ENCODE assay signal across 9 cellular contexts in the genomic region with DNA sequence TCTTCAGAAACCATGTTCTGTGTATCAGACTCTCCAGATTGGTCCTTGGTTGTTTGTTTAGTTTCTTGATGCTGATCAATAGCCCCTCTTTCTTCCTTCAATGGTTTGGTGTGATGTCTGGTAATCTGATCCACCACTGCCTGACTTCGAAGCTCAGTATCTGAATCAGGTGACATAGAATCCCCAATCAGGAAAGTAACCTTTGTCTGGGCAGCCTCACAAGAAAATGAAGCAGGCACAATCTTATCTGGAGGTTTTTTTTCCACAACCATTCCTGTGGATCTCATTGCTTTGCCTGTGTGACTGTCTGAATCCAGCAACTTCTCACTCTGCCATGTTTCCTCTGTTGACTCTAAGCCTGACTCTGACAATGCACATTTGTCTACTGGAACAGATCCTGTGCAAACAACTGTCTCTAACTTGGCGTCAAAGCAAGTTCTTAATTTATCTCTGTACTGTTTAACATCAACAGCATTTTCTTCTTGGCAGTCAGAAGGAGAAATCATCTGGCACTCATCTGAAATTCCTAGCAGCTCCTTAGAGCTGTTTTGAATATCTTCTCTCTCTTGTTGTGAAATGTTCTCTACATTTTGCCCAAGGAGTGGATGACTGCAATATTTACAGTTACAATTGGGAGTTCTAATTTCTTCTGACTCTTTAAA. TPM values are rescaled to one million over a fixed set of nuclear protein-coding genes. Genes with fewer than 3 reads are reported as not detected.
A peak's percentile ranks its signal among the peaks of the same experiment; 100 is the strongest.
DNase-seq lines count a peak whose midpoint lies in the region; ATAC-seq and TF ChIP-seq lines count a peak whose summit lies in the region.
"Had no signal": no experiment of that assay in that cellular context is flagged by ENCODE, and none has a peak within 500 bp of the region (broad histone marks: within the 10 kb centered on the region; RNA-seq: fewer than 3 reads in every experiment).

No MANE protein-coding gene starts in this region.

- H3K27me3 ChIP-seq in thymus (ENCODE audit: control insufficient read depth, insufficient read depth), result no peaks in the 10 kb centered on the region

- DNase-seq in SIG-M5 treated with dmso at 0.1 percent for 504 hours (lab: John Stamatoyannopoulos, UW; ENCODE audit: unreplicated experiment) (peak; percentile 18), SIG-M5 (lab: John Stamatoyannopoulos, UW) (no peak), lung microvascular endothelial cell (ENCODE audit: low read depth in 2 of 2) (peak; percentile 38 to 43), retina (no peak), GM10266 (ENCODE audit: extremely low spot score) (no peak)
- DNase-seq: activated CD4-positive, alpha-beta T cell treated with anti-CD3 and anti-CD28 coated beads for 1 hour had no signal

- H3K27ac ChIP-seq in cingulate gyrus (ENCODE audit: low read depth, low read length) (peak overlapping the region; percentile 87), thymus (ENCODE audit: low read depth) (peak overlapping the region; percentile 46)

- no peaks in the 10 kb centered on the region for H3K9me3 ChIP-seq in thymus (ENCODE audit: control insufficient read depth)

- no peak for ATAC-seq in GM19397 (IDR thresholded peaks at IDR 0.05; ENCODE audit: unreplicated experiment)

- no peak for TF ChIP-seq CTCF in GM10266 (IDR thresholded peaks at IDR 0.05; ENCODE audit: control insufficient read depth, insufficient read depth, low read depth, missing control alignments)

- WGBS in thymus, result 96% methylated on average over 2 of the region's 2 CpGs

- H3K4me3 ChIP-seq in thymus (ENCODE audit: low read length), result no peak overlapping the region

- no peaks in the 10 kb centered on the region for H3K4me1 ChIP-seq in thymus (ENCODE audit: control insufficient read depth, insufficient read depth, low read length)

- H3K36me3 ChIP-seq in thymus (ENCODE audit: control insufficient read depth, insufficient read depth), result peaks cover 18% of the 10 kb centered on the region

RNA-seq across cellular contexts. Expression of a gene that starts 37.1 kb away (rescaled TPM):
- 9.8 and 11.5 TPM in 2 replicates for total RNA-seq in lung microvascular endothelial cell
- polyA plus RNA-seq in thymus, result 11.3 TPM

Comparison
In these comparisons a context has a peak if more than half of its experiments do, and no peak if none do; other contexts are left out.
1. DNase-seq: peak in SIG-M5 treated with dmso at 0.1 percent for 504 hours (single experiment) and lung microvascular endothelial cell (2 of 2); none in SIG-M5 (single experiment), retina (single experiment) and GM10266 (single experiment).